In genomic region chr7:13745530-13745929, GRCh38 we compare ENCODE assay signal across 16 cellular contexts.
"Had no signal": no experiment of that assay in that cellular context is flagged by ENCODE, and none has a peak within 500 bp of the region (broad histone marks: within the 10 kb centered on the region; RNA-seq: fewer than 3 reads in every experiment).

No MANE protein-coding gene starts in this region.

- ATAC-seq: body of pancreas; gastrocnemius medialis; heart left ventricle; left lung; stimulated activated naive B cell treated with anti-CD40 and anti-IgM and Interleukin-4, amounts not matched to agents 10 μg/mL and 1 μg/mL and 100 μg/mL, for 72 hours had no signal

- H3K9me3 ChIP-seq: body of pancreas, gastrocnemius medialis, heart left ventricle, left lung, thoracic aorta, upper lobe of left lung had no signal

- H3K27me3 ChIP-seq: body of pancreas, dorsolateral prefrontal cortex, gastrocnemius medialis, heart left ventricle, left lung, upper lobe of left lung had no signal

- H3K36me3 ChIP-seq: gastrocnemius medialis, heart left ventricle, left lung, thoracic aorta, upper lobe of left lung, WERI-Rb-1 had no signal

- DNase-seq: activated CD4-positive, alpha-beta T cell treated with anti-CD3 and anti-CD28 coated beads for 1 hour; activated CD4-positive, alpha-beta T cell treated with anti-CD3 and anti-CD28 coated beads, Interleukin-2, amount 50 U/mL, for 48 hours; activated naive CD8-positive, alpha-beta T cell treated with anti-CD3 and anti-CD28 coated beads, Interleukin-2, amount 10 ng/mL, durations not matched to agents 7 days and 5 days; body of pancreas; dorsolateral prefrontal cortex; endodermal cell; gastrocnemius medialis; heart left ventricle; left lung; nephron progenitor cell; retina; stimulated activated naive B cell treated with anti-CD40 and anti-IgM and Interleukin-4, amounts not matched to agents 10 μg/mL and 1 μg/mL and 100 μg/mL, for 72 hours; T-helper 2 cell; upper lobe of left lung; WERI-Rb-1 had no signal

- H3K27ac ChIP-seq: body of pancreas, gastrocnemius medialis, heart left ventricle, left lung, thoracic aorta, upper lobe of left lung, WERI-Rb-1 had no signal

- H3K4me1 ChIP-seq: body of pancreas had no signal

- H3K4me3 ChIP-seq: body of pancreas, dorsolateral prefrontal cortex, gastrocnemius medialis, heart left ventricle, left lung, thoracic aorta, upper lobe of left lung had no signal
